Comparison of ENCODE assay signal across 11 cellular contexts in genomic region chr2:105772362-105772761, GRCh38. TPM values are rescaled to one million over a fixed set of nuclear protein-coding genes. Genes with fewer than 3 reads are reported as not detected.
DNase-seq lines count a peak whose midpoint lies in the region; ATAC-seq and TF ChIP-seq lines count a peak whose summit lies in the region.
"Had no signal": no experiment of that assay in that cellular context is flagged by ENCODE, and none has a peak within 500 bp of the region (broad histone marks: within the 10 kb centered on the region; RNA-seq: fewer than 3 reads in every experiment).

No MANE protein-coding gene starts in this region.

- H3K27ac Mint-ChIP-seq in GM23338, result peak overlapping the region; percentile 47; the same call in 1 of the 2 replicates
- peak overlapping the region; percentile 77 for H3K27ac Mint-ChIP-seq in activated T-helper 1 cell treated with anti-CD3 and anti-CD28 coated beads, Interleukin-12 subunit alpha, Interleukin-12 subunit beta, Interleukin-2, Interleukin-4 antibody, amounts not matched to agents 30 ng/mL and 10 ng/mL and 1 ng/mL, durations not matched to agents 14 hours and 24 hours and 36 hours

- H3K27ac ChIP-seq in GM23338 (ENCODE audit: low read depth), result no peak overlapping the region
- H3K27ac ChIP-seq: VCaP had no signal

- H3K36me3 Mint-ChIP-seq in GM23338 (ENCODE audit: low read depth), result no peaks in the 10 kb centered on the region; the same call in 2 of the 3 replicates
- H3K36me3 Mint-ChIP-seq in activated T-helper 1 cell treated with anti-CD3 and anti-CD28 coated beads, Interleukin-12 subunit alpha, Interleukin-12 subunit beta, Interleukin-2, Interleukin-4 antibody, amounts not matched to agents 30 ng/mL and 10 ng/mL and 1 ng/mL, durations not matched to agents 14 hours and 24 hours and 36 hours (ENCODE audit: low read depth), result peaks cover 32% of the 10 kb centered on the region

- no peaks in the 10 kb centered on the region for H3F3A ChIP-seq in GM23338 (replicated peaks; ENCODE audit: low read depth)

- no peak overlapping the region for H3K4me3 ChIP-seq in GM23338

- no peak for ATAC-seq in GM23338
- peak; percentile 30 for ATAC-seq in sciatic nerve
- no peak for ATAC-seq in GM21737 (IDR thresholded peaks at IDR 0.05; ENCODE audit: unreplicated experiment)
- ATAC-seq in HG02885 (IDR thresholded peaks at IDR 0.05; ENCODE audit: poor library complexity, unreplicated experiment), result no peak

- H3K4me3 Mint-ChIP-seq in GM23338, result no peak overlapping the region
- no peak overlapping the region for H3K4me3 Mint-ChIP-seq in activated T-helper 1 cell treated with anti-CD3 and anti-CD28 coated beads, Interleukin-12 subunit alpha, Interleukin-12 subunit beta, Interleukin-2, Interleukin-4 antibody, amounts not matched to agents 30 ng/mL and 10 ng/mL and 1 ng/mL, durations not matched to agents 14 hours and 24 hours and 36 hours

- H3K4me2 ChIP-seq in GM23338, result no peak overlapping the region

- H3K36me3 ChIP-seq in GM23338 (ENCODE audit: insufficient read depth), result no peaks in the 10 kb centered on the region

- peaks cover 41% of the 10 kb centered on the region for H3K4me1 ChIP-seq in GM23338 (ENCODE audit: insufficient read depth)

- TF ChIP-seq CTCF in GM23338 (conservative IDR thresholded peaks at IDR 0.05; ENCODE audit: low read depth in 2 of 2), result no peak
- no peak for TF ChIP-seq CTCF in GM13976 (IDR thresholded peaks at IDR 0.05; ENCODE audit: borderline replicate concordance, control extremely low read depth, extremely low read depth, insufficient read depth, missing control alignments)

- in situ Hi-C loops in GM13976 (cut with MboI; ENCODE audit: low sequenced_read_pairs, unreplicated experiment), result no loop called here

- H3K9me3 Mint-ChIP-seq in GM23338, result no peaks in the 10 kb centered on the region
- H3K9me3 Mint-ChIP-seq in activated T-helper 1 cell treated with anti-CD3 and anti-CD28 coated beads, Interleukin-12 subunit alpha, Interleukin-12 subunit beta, Interleukin-2, Interleukin-4 antibody, amounts not matched to agents 30 ng/mL and 10 ng/mL and 1 ng/mL, durations not matched to agents 14 hours and 24 hours and 36 hours, result no peaks in the 10 kb centered on the region

- no peak overlapping the region for H2AFZ ChIP-seq in GM23338

- peaks cover 99% of the 10 kb centered on the region for H3K79me2 ChIP-seq in GM23338 (replicated peaks; ENCODE audit: insufficient read depth)

- H3K27me3 Mint-ChIP-seq in GM23338 (ENCODE audit: insufficient read depth, low read depth, poor library complexity), result peaks cover 4% of the 10 kb centered on the region
- H3K27me3 Mint-ChIP-seq in activated T-helper 1 cell treated with anti-CD3 and anti-CD28 coated beads, Interleukin-12 subunit alpha, Interleukin-12 subunit beta, Interleukin-2, Interleukin-4 antibody, amounts not matched to agents 30 ng/mL and 10 ng/mL and 1 ng/mL, durations not matched to agents 14 hours and 24 hours and 36 hours (ENCODE audit: insufficient read depth), result no peaks in the 10 kb centered on the region

- peaks cover 73% of the 10 kb centered on the region for H3K4me1 Mint-ChIP-seq in GM23338
- H3K4me1 Mint-ChIP-seq in activated T-helper 1 cell treated with anti-CD3 and anti-CD28 coated beads, Interleukin-12 subunit alpha, Interleukin-12 subunit beta, Interleukin-2, Interleukin-4 antibody, amounts not matched to agents 30 ng/mL and 10 ng/mL and 1 ng/mL, durations not matched to agents 14 hours and 24 hours and 36 hours (ENCODE audit: low read depth), result peaks cover 91% of the 10 kb centered on the region

- DNase-seq in GM23338 (ENCODE audit: low spot score) (no peak), cardiac septum (ENCODE audit: low spot score) (peak; percentile 54), sciatic nerve (ENCODE audit: low spot score) (no peak), GM13976 (ENCODE audit: low spot score) (no peak), head of caudate nucleus (no peak)
- no peak for DNase-seq in activated T-helper 1 cell treated with anti-CD3 and anti-CD28 coated beads, Interleukin-12 subunit alpha, Interleukin-12 subunit beta, Interleukin-2, Interleukin-4 antibody, amounts not matched to agents 30 ng/mL and 10 ng/mL and 1 ng/mL, durations not matched to agents 14 hours and 24 hours and 36 hours (ENCODE audit: low spot score)
- DNase-seq: DMS 273 treated with DMSO at 0.1 percent for 48 hours, NCI-H2171 treated with DMSO at 0.1 percent for 48 hours had no signal

- H3K27me3 ChIP-seq in GM23338 (ENCODE audit: insufficient read depth), result no peaks in the 10 kb centered on the region

- no peaks in the 10 kb centered on the region for H3K9me2 ChIP-seq in GM23338 (ENCODE audit: insufficient read depth)

- peaks cover 46% of the 10 kb centered on the region for H4K20me1 ChIP-seq in GM23338 (replicated peaks; ENCODE audit: insufficient read depth)

- intact Hi-C loops in activated T-helper 1 cell treated with anti-CD3 and anti-CD28 coated beads, Interleukin-12 subunit alpha, Interleukin-12 subunit beta, Interleukin-2, Interleukin-4 antibody, amounts not matched to agents 30 ng/mL and 10 ng/mL and 1 ng/mL, durations not matched to agents 14 hours and 24 hours and 36 hours (cut with micrococcal nuclease), result no loop called here
- intact Hi-C loops in cardiac septum (cut with DNase I) (no loop called here), sciatic nerve (cut with DNase I) (no loop called here), head of caudate nucleus (cut with DNase I) (no loop called here)

TF ChIP-seq in GM23338, 12 proteins besides CTCF, POLR2A, EP300 and RAD21:
- no peak for TF ChIP-seq NANOG (IDR thresholded peaks at IDR 0.05; ENCODE audit: borderline replicate concordance)
- TF ChIP-seq ZNF331 (CRISPR knock-in tag; IDR thresholded peaks at IDR 0.05; ENCODE audit: low read depth), result no peak

RNA-seq across cellular contexts. Expression of gene NCK2, which starts 27.6 kb away (rescaled TPM):
- total RNA-seq in GM23338 (2014; rRNA removed; shearing (Covaris generic)), result 59.9 and 62.4 TPM in 2 replicates
- 26.9 and 28.4 TPM in 2 replicates for polyA plus RNA-seq in GM23338 (2016; fragmentation: Nextera tagmentation; extraction: Ambion mirVana)
- 79.9 and 86.8 TPM in 2 replicates for total RNA-seq in activated T-helper 1 cell treated with anti-CD3 and anti-CD28 coated beads, Interleukin-12 subunit alpha, Interleukin-12 subunit beta, Interleukin-2, Interleukin-4 antibody, amounts not matched to agents 30 ng/mL and 10 ng/mL and 1 ng/mL, durations not matched to agents 14 hours and 24 hours and 36 hours
- total RNA-seq in cardiac septum (33.2 TPM), sciatic nerve (31.0 TPM)
